ENCODE assay signal across 1 cellular context in genomic region chr11:63917685-63918523, GRCh38.
TF ChIP-seq lines count a peak whose summit lies in the region.

No MANE protein-coding gene starts in this region.

TF ChIP-seq in HepG2, 621 proteins besides CTCF, POLR2A, EP300 and RAD21 (continued from another document and continues in another):
- TF ChIP-seq ZNF407 (CRISPR knock-in tag; IDR thresholded peaks at IDR 0.05; ENCODE audit: not compliant biosample characterization): no peak
- 0 out of 2 replicates have a peak, but pooled peaks have one; percentile 1 for TF ChIP-seq ZNF616 (CRISPR knock-in tag; IDR thresholded peaks at IDR 0.05; ENCODE audit: low read depth)
- no peak for TF ChIP-seq CSRNP2 (CRISPR knock-in tag; conservative IDR thresholded peaks at IDR 0.05; ENCODE audit: low read depth)
- no peak for TF ChIP-seq PAF1 (CRISPR knock-in tag; IDR thresholded peaks at IDR 0.05)
- no peak for TF ChIP-seq ZNF30 (CRISPR knock-in tag; IDR thresholded peaks at IDR 0.05)
- TF ChIP-seq MXD3 (CRISPR knock-in tag; IDR thresholded peaks at IDR 0.05): 0 out of 2 replicates have a peak, but pooled peaks have one; percentile 28
- no peak for TF ChIP-seq ZNF138 (CRISPR knock-in tag; IDR thresholded peaks at IDR 0.05; ENCODE audit: low read depth)
- no peak for TF ChIP-seq LCORL (IDR thresholded peaks at IDR 0.05)
- 0 out of 2 replicates have a peak, but pooled peaks have one; percentile 32 for TF ChIP-seq LCORL (CRISPR knock-in tag; IDR thresholded peaks at IDR 0.05)
- TF ChIP-seq SOX5 (CRISPR knock-in tag; IDR thresholded peaks at IDR 0.05; ENCODE audit: borderline replicate concordance): peak; percentile 40; the same call in 1 of the 2 replicates
- no peak for TF ChIP-seq CCAR2 (optimal IDR thresholded peaks at IDR 0.05; ENCODE audit: low read depth, low read length)
- TF ChIP-seq ZNF280D (CRISPR knock-in tag; IDR thresholded peaks at IDR 0.05): no peak
- no peak for TF ChIP-seq SRSF4 (IDR thresholded peaks at IDR 0.05; ENCODE audit: low read depth, low read length, poor library complexity, severe bottlenecking)
- peak; percentile 35; the same call in 1 of the 2 replicates for TF ChIP-seq GABPB1 (CRISPR knock-in tag; IDR thresholded peaks at IDR 0.05)
- TF ChIP-seq NCOR1 (IDR thresholded peaks at IDR 0.05; ENCODE audit: borderline replicate concordance, low read length): no peak
- TF ChIP-seq MTA1 (CRISPR knock-in tag; IDR thresholded peaks at IDR 0.05; ENCODE audit: borderline replicate concordance): no peak; the same call in 1 of the 2 replicates
- TF ChIP-seq ATF7 (IDR thresholded peaks at IDR 0.05): no peak
- no peak for TF ChIP-seq ATF7 (CRISPR knock-in tag; IDR thresholded peaks at IDR 0.05)
- TF ChIP-seq HNF4A (CRISPR knock-in tag; IDR thresholded peaks at IDR 0.05): no peak
- peak; percentile 58; the same call in 1 of the 2 replicates for TF ChIP-seq UBTF (CRISPR knock-in tag; IDR thresholded peaks at IDR 0.05)
- TF ChIP-seq PLSCR1 (CRISPR knock-in tag; IDR thresholded peaks at IDR 0.05; ENCODE audit: borderline replicate concordance): no peak
- TF ChIP-seq ZNF280B (CRISPR knock-in tag; IDR thresholded peaks at IDR 0.05; ENCODE audit: borderline replicate concordance): peak; percentile 23; the same call in 1 of the 2 replicates
- TF ChIP-seq ATF3 (CRISPR knock-in tag; IDR thresholded peaks at IDR 0.05): no peak
- TF ChIP-seq NFE2L2 (IDR thresholded peaks at IDR 0.05; ENCODE audit: low read length): no peak
- TF ChIP-seq HMG20A (CRISPR knock-in tag; IDR thresholded peaks at IDR 0.05; ENCODE audit: borderline replicate concordance): no peak
- no peak for TF ChIP-seq NONO (IDR thresholded peaks at IDR 0.05)
- peak; percentile 36; the same call in 1 of the 2 replicates for TF ChIP-seq NONO (CRISPR knock-in tag; conservative IDR thresholded peaks at IDR 0.05)
- peak; percentile 68; the same call in 1 of the 2 replicates for TF ChIP-seq ZBTB33 (CRISPR knock-in tag; IDR thresholded peaks at IDR 0.05)
- no peak for TF ChIP-seq DNMT3B (CRISPR knock-in tag; conservative IDR thresholded peaks at IDR 0.05)
- TF ChIP-seq RBM39 (IDR thresholded peaks at IDR 0.05; ENCODE audit: low read depth, low read length, poor library complexity, severe bottlenecking): peak; percentile 79
